1 cellular context compared by ENCODE assay signal in the genomic region with DNA sequence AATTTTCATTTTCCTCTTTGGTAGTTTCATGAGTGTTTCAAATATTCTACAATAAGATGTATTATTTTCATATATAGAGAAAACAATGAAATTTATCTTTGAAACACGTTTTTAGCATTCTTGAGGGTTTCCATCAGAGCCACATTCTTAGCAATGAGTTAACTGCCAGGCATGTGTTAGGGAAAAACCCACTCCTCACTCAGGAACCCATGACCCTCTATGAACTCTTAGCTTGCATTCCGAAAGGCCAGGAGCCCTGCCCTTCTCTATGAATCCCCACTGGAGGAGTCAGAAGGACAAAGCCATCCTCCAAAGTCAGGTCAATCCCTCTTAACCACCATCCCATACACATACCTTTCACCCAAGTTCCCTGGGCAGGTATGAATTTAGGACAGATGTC.
TF ChIP-seq lines count a peak whose summit lies in the region.

No MANE protein-coding gene starts in this region.

TF ChIP-seq in GM12878, 131 proteins besides CTCF, POLR2A, EP300 and RAD21:
- TF ChIP-seq ZNF24 (IDR thresholded peaks at IDR 0.05) (no peak), NR2F1 (conservative IDR thresholded peaks at IDR 0.05) (no peak), ZNF207 (IDR thresholded peaks at IDR 0.05; ENCODE audit: borderline replicate concordance) (no peak), JUND (IDR thresholded peaks at IDR 0.05; ENCODE audit: low read depth, low read length) (no peak), FOXK2 (IDR thresholded peaks at IDR 0.05) (no peak), LARP7 (IDR thresholded peaks at IDR 0.05) (no peak), SUZ12 (IDR thresholded peaks at IDR 0.05; ENCODE audit: unreplicated experiment) (no peak), TCF3 (IDR thresholded peaks at IDR 0.05; ENCODE audit: borderline replicate concordance, insufficient read depth, low read depth, low read length) (no peak)
- TF ChIP-seq, protein P1, sequence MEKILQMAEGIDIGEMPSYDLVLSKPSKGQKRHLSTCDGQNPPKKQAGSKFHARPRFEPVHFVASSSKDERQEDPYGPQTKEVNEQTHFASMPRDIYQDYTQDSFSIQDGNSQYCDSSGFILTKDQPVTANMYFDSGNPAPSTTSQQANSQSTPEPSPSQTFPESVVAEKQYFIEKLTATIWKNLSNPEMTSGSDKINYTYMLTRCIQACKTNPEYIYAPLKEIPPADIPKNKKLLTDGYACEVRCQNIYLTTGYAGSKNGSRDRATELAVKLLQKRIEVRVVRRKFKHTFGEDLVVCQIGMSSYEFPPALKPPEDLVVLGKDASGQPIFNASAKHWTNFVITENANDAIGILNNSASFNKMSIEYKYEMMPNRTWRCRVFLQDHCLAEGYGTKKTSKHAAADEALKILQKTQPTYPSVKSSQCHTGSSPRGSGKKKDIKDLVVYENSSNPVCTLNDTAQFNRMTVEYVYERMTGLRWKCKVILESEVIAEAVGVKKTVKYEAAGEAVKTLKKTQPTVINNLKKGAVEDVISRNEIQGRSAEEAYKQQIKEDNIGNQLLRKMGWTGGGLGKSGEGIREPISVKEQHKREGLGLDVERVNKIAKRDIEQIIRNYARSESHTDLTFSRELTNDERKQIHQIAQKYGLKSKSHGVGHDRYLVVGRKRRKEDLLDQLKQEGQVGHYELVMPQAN (conservative IDR thresholded peaks at IDR 0.05): no peak
- TF ChIP-seq, protein P2, sequence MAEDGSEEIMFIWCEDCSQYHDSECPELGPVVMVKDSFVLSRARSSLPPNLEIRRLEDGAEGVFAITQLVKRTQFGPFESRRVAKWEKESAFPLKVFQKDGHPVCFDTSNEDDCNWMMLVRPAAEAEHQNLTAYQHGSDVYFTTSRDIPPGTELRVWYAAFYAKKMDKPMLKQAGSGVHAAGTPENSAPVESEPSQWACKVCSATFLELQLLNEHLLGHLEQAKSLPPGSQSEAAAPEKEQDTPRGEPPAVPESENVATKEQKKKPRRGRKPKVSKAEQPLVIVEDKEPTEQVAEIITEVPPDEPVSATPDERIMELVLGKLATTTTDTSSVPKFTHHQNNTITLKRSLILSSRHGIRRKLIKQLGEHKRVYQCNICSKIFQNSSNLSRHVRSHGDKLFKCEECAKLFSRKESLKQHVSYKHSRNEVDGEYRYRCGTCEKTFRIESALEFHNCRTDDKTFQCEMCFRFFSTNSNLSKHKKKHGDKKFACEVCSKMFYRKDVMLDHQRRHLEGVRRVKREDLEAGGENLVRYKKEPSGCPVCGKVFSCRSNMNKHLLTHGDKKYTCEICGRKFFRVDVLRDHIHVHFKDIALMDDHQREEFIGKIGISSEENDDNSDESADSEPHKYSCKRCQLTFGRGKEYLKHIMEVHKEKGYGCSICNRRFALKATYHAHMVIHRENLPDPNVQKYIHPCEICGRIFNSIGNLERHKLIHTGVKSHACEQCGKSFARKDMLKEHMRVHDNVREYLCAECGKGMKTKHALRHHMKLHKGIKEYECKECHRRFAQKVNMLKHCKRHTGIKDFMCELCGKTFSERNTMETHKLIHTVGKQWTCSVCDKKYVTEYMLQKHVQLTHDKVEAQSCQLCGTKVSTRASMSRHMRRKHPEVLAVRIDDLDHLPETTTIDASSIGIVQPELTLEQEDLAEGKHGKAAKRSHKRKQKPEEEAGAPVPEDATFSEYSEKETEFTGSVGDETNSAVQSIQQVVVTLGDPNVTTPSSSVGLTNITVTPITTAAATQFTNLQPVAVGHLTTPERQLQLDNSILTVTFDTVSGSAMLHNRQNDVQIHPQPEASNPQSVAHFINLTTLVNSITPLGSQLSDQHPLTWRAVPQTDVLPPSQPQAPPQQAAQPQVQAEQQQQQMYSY (CRISPR knock-in tag; IDR thresholded peaks at IDR 0.05): no peak
